ENCODE assay signal across 17 cellular contexts in the genomic region with DNA sequence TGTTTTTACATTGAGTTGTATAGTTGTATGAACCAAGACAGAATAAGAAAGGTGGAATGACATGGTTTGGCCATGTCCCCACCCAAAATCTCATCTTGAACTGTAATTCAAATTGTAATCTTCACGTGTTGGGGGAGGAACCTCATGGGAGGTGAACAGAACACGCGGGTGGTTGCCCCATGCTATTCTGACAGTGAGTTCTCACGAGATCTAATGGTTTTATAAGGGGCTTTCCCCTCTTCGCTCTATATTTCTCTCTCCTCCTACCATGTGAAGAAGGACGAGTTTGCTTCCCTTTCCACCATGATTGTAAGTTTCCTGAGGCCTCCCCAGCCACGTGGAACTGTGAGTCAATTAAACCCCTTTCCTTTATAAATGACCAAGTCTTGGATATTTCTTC. TPM values are rescaled to one million over a fixed set of nuclear protein-coding genes. Genes with fewer than 3 reads are reported as not detected.
A peak's percentile ranks its signal among the peaks of the same experiment; 100 is the strongest.
DNase-seq lines count a peak whose midpoint lies in the region; ATAC-seq lines count a peak whose summit lies in the region.
"Had no signal": no experiment of that assay in that cellular context is flagged by ENCODE, and none has a peak within 500 bp of the region (broad histone marks: within the 10 kb centered on the region; RNA-seq: fewer than 3 reads in every experiment).

No MANE protein-coding gene starts in this region.

- peaks cover 4% of the 10 kb centered on the region for H3K9me3 Mint-ChIP-seq in activated T-cell treated with anti-CD3 and anti-CD28 coated beads, Interleukin-2, amount 50 U/mL, for 4 hours
- H3K9me3 Mint-ChIP-seq in activated naive CD8-positive, alpha-beta T cell treated with anti-CD3 and anti-CD28 coated beads for 36 hours, result peaks cover 3% of the 10 kb centered on the region
- H3K9me3 Mint-ChIP-seq: activated T-helper 2 cell treated with anti-CD3 and anti-CD28 coated beads, Interferon-gamma antibody, Interleukin-2, Interleukin-4, amounts not matched to agents 10 μg/mL and 5 μg/mL and 100 μg/mL, durations not matched to agents 14 hours and 24 hours and 36 hours had no signal

- peak overlapping the region; percentile 20 for H3K4me3 Mint-ChIP-seq in activated T-cell treated with anti-CD3 and anti-CD28 coated beads, Interleukin-2, amount 50 U/mL, for 4 hours
- H3K4me3 Mint-ChIP-seq in activated naive CD8-positive, alpha-beta T cell treated with anti-CD3 and anti-CD28 coated beads for 36 hours, result no peak overlapping the region

- peaks cover 1% of the 10 kb centered on the region for H3K36me3 Mint-ChIP-seq in activated T-cell treated with anti-CD3 and anti-CD28 coated beads, Interleukin-2, amount 50 U/mL, for 4 hours (ENCODE audit: insufficient read depth)
- peaks cover 12% of the 10 kb centered on the region for H3K36me3 Mint-ChIP-seq in activated naive CD8-positive, alpha-beta T cell treated with anti-CD3 and anti-CD28 coated beads for 36 hours

- H3K27me3 Mint-ChIP-seq in activated T-cell treated with anti-CD3 and anti-CD28 coated beads, Interleukin-2, amount 50 U/mL, for 4 hours (ENCODE audit: low read depth), result no peaks in the 10 kb centered on the region
- H3K27me3 Mint-ChIP-seq in activated naive CD8-positive, alpha-beta T cell treated with anti-CD3 and anti-CD28 coated beads for 36 hours, result no peaks in the 10 kb centered on the region

- peaks cover 12% of the 10 kb centered on the region for H3K4me1 Mint-ChIP-seq in activated T-cell treated with anti-CD3 and anti-CD28 coated beads, Interleukin-2, amount 50 U/mL, for 4 hours (ENCODE audit: low read depth)
- peaks cover 36% of the 10 kb centered on the region for H3K4me1 Mint-ChIP-seq in activated naive CD8-positive, alpha-beta T cell treated with anti-CD3 and anti-CD28 coated beads for 36 hours

- H3K27ac Mint-ChIP-seq in activated naive CD8-positive, alpha-beta T cell treated with anti-CD3 and anti-CD28 coated beads for 36 hours, result peak overlapping the region; percentile 62
- H3K27ac Mint-ChIP-seq: activated T-helper 2 cell treated with anti-CD3 and anti-CD28 coated beads, Interferon-gamma antibody, Interleukin-2, Interleukin-4, amounts not matched to agents 10 μg/mL and 5 μg/mL and 100 μg/mL, durations not matched to agents 14 hours and 24 hours and 36 hours had no signal

- ATAC-seq in activated T-cell treated with anti-CD3 and anti-CD28 coated beads, Interleukin-2, amount 50 U/mL, for 4 hours, result peak; percentile 43
- ATAC-seq in HG03432 (IDR thresholded peaks at IDR 0.05; ENCODE audit: unreplicated experiment) (peak; percentile 41), HG02759 (IDR thresholded peaks at IDR 0.05; ENCODE audit: unreplicated experiment) (no peak)
- peak; percentile 43 for ATAC-seq in stimulated activated naive CD8-positive, alpha-beta T cell treated with anti-CD3 and anti-CD28 coated beads, Interleukin-15, Interleukin-2, amounts not matched to agents 100 U/mL and 50 U/mL, for 24 hours
- ATAC-seq: left colon had no signal

- DNase-seq in activated T-cell treated with anti-CD3 and anti-CD28 coated beads, Interleukin-2, amount 50 U/mL, for 4 hours, result no peak
- no peak for DNase-seq in activated T-cell treated with anti-CD3 and anti-CD28 coated beads, Interleukin-2, amount 50 U/mL, for 48 hours
- DNase-seq in activated naive CD8-positive, alpha-beta T cell treated with anti-CD3 and anti-CD28 coated beads for 36 hours, result no peak
- no peak for DNase-seq in stimulated activated naive CD8-positive, alpha-beta T cell treated with anti-CD3 and anti-CD28 coated beads, Interleukin-15, Interleukin-2, amounts not matched to agents 100 U/mL and 50 U/mL, for 24 hours
- no peak for DNase-seq in stimulated activated CD4-positive, alpha-beta T cell treated with anti-CD3 and anti-CD28 coated beads, Interleukin-4, amount 100 ng/mL, for 1 hour
- DNase-seq in cerebellum (ENCODE audit: low spot score), result no peak
- DNase-seq: activated CD4-positive, alpha-beta T cell treated with anti-CD3 and anti-CD28 coated beads for 1 hour; colonic mucosa; foreskin melanocyte; left colon; midbrain; NCI-H2081 treated with DMSO at 0.1 percent for 48 hours; SHP77; stimulated activated CD4-positive, alpha-beta T cell treated with anti-CD3 and anti-CD28 coated beads, Interleukin-15, amount 100 ng/mL, for 24 hours had no signal

RNA-seq across cellular contexts. Expression of a gene that starts 25.3 kb away (rescaled TPM):
- 10 to 100 TPM; 35.7 to 36.8 (median 36.5) TPM for total RNA-seq in activated T-cell treated with anti-CD3 and anti-CD28 coated beads, Interleukin-2, amount 50 U/mL, for 4 hours
- 10 to 100 TPM; 29.2 to 34.7 TPM for total RNA-seq in activated naive CD8-positive, alpha-beta T cell treated with anti-CD3 and anti-CD28 coated beads for 36 hours
- 62.8 TPM for total RNA-seq in cerebellum
